Comparison of ENCODE assay signal across 13 cellular contexts in genomic region chr2:215749092-215749957, GRCh38.
DNase-seq lines count a peak whose midpoint lies in the region; ATAC-seq and TF ChIP-seq lines count a peak whose summit lies in the region.
"Had no signal": no experiment of that assay in that cellular context is flagged by ENCODE, and none has a peak within 500 bp of the region (broad histone marks: within the 10 kb centered on the region; RNA-seq: fewer than 3 reads in every experiment).

No MANE protein-coding gene starts in this region.

- no peak for TF ChIP-seq CTCF in heart left ventricle (IDR thresholded peaks at IDR 0.05)
- no peak for TF ChIP-seq CTCF in parathyroid adenoma (IDR thresholded peaks at IDR 0.05)

- no peak overlapping the region for H3K9ac ChIP-seq in parathyroid adenoma

- peaks cover 17% of the 10 kb centered on the region for H3K4me1 Mint-ChIP-seq in activated T-helper 17 cell treated with anti-CD3 and anti-CD28 coated beads, Interleukin-2, amount 50 U/mL, for 72 hours

- DNase-seq in Ammon's horn (ENCODE audit: low spot score) (peak; percentile 18), heart left ventricle (peak; percentile 69 to 82 (median 72)), activated gamma-delta T cell treated with Interleukin-2 at 50 U/mL for 16 hours (no peak), SW480 (ENCODE audit: low spot score) (no peak), RPMI8226 (no peak)
- DNase-seq: activated T-cell treated with anti-CD3 and anti-CD28 coated beads, Interleukin-2, amount 50 U/mL, for 48 hours; H7; NCI-H226 had no signal

- peak overlapping the region in 7 of 12 donors; percentile 32 to 76 (median 56) for H3K27ac ChIP-seq in heart left ventricle
- H3K27ac ChIP-seq in parathyroid adenoma = peak overlapping the region; percentile 49

- H3K4me3 ChIP-seq in heart left ventricle (no peak overlapping the region), parathyroid adenoma (ENCODE audit: low read depth, low read length) (no peak overlapping the region)
- H3K4me3 ChIP-seq: BLaER1 treated with 17β-estradiol and CSF1 and Interleukin-3, amounts not matched to agents 10 nM and 100 nM had no signal

- intact Hi-C loops in heart left ventricle (cut with DNase I) = no loop called here

- 57 to 67% (median 63%) methylated on average over 11 of the region's 11 CpGs for WGBS in heart left ventricle, 4 donors

- no peak overlapping the region for H3K4me3 Mint-ChIP-seq in activated T-helper 17 cell treated with anti-CD3 and anti-CD28 coated beads, Interleukin-2, amount 50 U/mL, for 72 hours

- peak; percentile 13 for ATAC-seq in activated T-helper 17 cell treated with anti-CD3 and anti-CD28 coated beads, Interleukin-2, amount 50 U/mL, for 72 hours (replicated peaks)
- ATAC-seq in heart left ventricle (peak; percentile 69 to 91 (median 85)), GM19397 (IDR thresholded peaks at IDR 0.05; ENCODE audit: unreplicated experiment) (no peak)
- ATAC-seq: T-cell had no signal

- H3K4me2 ChIP-seq in parathyroid adenoma (ENCODE audit: low read length) = peak overlapping the region; percentile 47

- H3K9me3 ChIP-seq in heart left ventricle (no peaks in the 10 kb centered on the region), parathyroid adenoma (ENCODE audit: control insufficient read depth, low read length) (no peaks in the 10 kb centered on the region)
- H3K9me3 ChIP-seq: BLaER1 treated with 17β-estradiol and CSF1 and Interleukin-3, amounts not matched to agents 10 nM and 100 nM had no signal

- H3K27me3 Mint-ChIP-seq in activated T-helper 17 cell treated with anti-CD3 and anti-CD28 coated beads, Interleukin-2, amount 50 U/mL, for 72 hours = peaks cover 2% of the 10 kb centered on the region

- TF ChIP-seq POLR2A in heart left ventricle (IDR thresholded peaks at IDR 0.05) = no peak

- H3K36me3 ChIP-seq in heart left ventricle = no peaks in the 10 kb centered on the region
- no peaks in the 10 kb centered on the region for H3K36me3 ChIP-seq in parathyroid adenoma (ENCODE audit: control insufficient read depth, insufficient read depth, low read length)
- H3K36me3 ChIP-seq: BLaER1 treated with 17β-estradiol and CSF1 and Interleukin-3, amounts not matched to agents 10 nM and 100 nM had no signal

- no peaks in the 10 kb centered on the region for H3K36me3 Mint-ChIP-seq in activated T-helper 17 cell treated with anti-CD3 and anti-CD28 coated beads, Interleukin-2, amount 50 U/mL, for 72 hours (ENCODE audit: low read depth)
- H3K36me3 Mint-ChIP-seq: T-cell had no signal

- peak overlapping the region; percentile 16 for H2AFZ ChIP-seq in parathyroid adenoma

- H3K27me3 ChIP-seq in heart left ventricle = no peaks in the 10 kb centered on the region
- H3K27me3 ChIP-seq in parathyroid adenoma (ENCODE audit: control insufficient read depth, insufficient read depth, low read length) = no peaks in the 10 kb centered on the region
- H3K27me3 ChIP-seq: BLaER1 treated with 17β-estradiol and CSF1 and Interleukin-3, amounts not matched to agents 10 nM and 100 nM had no signal

- H3K79me2 ChIP-seq in parathyroid adenoma = no peaks in the 10 kb centered on the region

- H3K4me1 ChIP-seq in heart left ventricle (peaks cover 0 to 55% (median 19%) of the 10 kb centered on the region in 12 donors), parathyroid adenoma (peaks cover 36% of the 10 kb centered on the region)

- H3K9me3 Mint-ChIP-seq in activated T-helper 17 cell treated with anti-CD3 and anti-CD28 coated beads, Interleukin-2, amount 50 U/mL, for 72 hours = no peaks in the 10 kb centered on the region
- H3K9me3 Mint-ChIP-seq: T-cell had no signal

- H3K27ac Mint-ChIP-seq in activated T-helper 17 cell treated with anti-CD3 and anti-CD28 coated beads, Interleukin-2, amount 50 U/mL, for 72 hours = no peak overlapping the region
- H3K27ac Mint-ChIP-seq: T-cell had no signal

Comparison
In these comparisons a context has a peak if more than half of its experiments do, and no peak if none do; other contexts are left out.
1. DNase-seq: peak in Ammon's horn (single experiment) and heart left ventricle (5 of 5); none in activated gamma-delta T cell treated with Interleukin-2 at 50 U/mL for 16 hours (single experiment), SW480 (single experiment) and RPMI8226 (single experiment).